Comparison of ENCODE assay signal across 21 cellular contexts in the genomic region with DNA sequence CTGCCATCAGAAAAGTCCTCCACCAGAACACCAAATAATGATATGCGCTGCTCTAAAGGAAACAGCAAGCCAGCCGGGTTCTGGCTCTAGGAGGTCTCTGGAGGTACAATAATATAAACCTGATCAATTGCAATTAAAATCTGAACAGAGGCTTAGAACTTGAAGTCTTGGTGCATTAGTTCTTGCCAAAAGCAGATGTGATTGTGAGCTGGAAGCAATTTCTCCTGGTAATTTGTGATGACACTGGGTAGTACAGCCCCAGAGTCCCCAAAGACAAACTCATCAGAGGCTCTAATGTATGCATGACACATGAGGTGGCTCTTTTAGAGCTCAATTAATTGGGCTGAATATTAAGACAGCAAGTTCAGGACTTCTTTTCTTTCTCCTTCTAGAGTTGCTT. TPM values are rescaled to one million over a fixed set of nuclear protein-coding genes. Genes with fewer than 3 reads are reported as not detected.
DNase-seq lines count a peak whose midpoint lies in the region; ATAC-seq and TF ChIP-seq lines count a peak whose summit lies in the region.
"Had no signal": no experiment of that assay in that cellular context is flagged by ENCODE, and none has a peak within 500 bp of the region (broad histone marks: within the 10 kb centered on the region; RNA-seq: fewer than 3 reads in every experiment).

No MANE protein-coding gene starts in this region.

- no peaks in the 10 kb centered on the region for H3K9me2 ChIP-seq in PC-9 (ENCODE audit: insufficient read depth)

- H3K36me3 Mint-ChIP-seq in WTC11 = peaks cover 3% of the 10 kb centered on the region; the same call in 1 of the 2 replicates
- no peaks in the 10 kb centered on the region for H3K36me3 Mint-ChIP-seq in glutamatergic neuron (ENCODE audit: unreplicated experiment)
- H3K36me3 Mint-ChIP-seq: activated naive CD8-positive, alpha-beta T cell treated with anti-CD3 and anti-CD28 coated beads for 36 hours had no signal

- peaks cover 0 to 34% (median 18%) of the 10 kb centered on the region in 12 donors for H3K4me1 ChIP-seq in heart left ventricle
- H3K4me1 ChIP-seq in smooth muscle cell (ENCODE audit: low read depth) = peaks cover 62% of the 10 kb centered on the region
- peaks cover 19% of the 10 kb centered on the region for H3K4me1 ChIP-seq in PC-9 (replicated peaks; ENCODE audit: insufficient read depth)
- H3K4me1 ChIP-seq: psoas muscle, vagina had no signal

- TF ChIP-seq POLR2A in heart left ventricle (IDR thresholded peaks at IDR 0.05) = no peak

- H3K27me3 Mint-ChIP-seq in WTC11 (ENCODE audit: low read depth) = no peaks in the 10 kb centered on the region
- H3K27me3 Mint-ChIP-seq in glutamatergic neuron (ENCODE audit: unreplicated experiment) = no peaks in the 10 kb centered on the region

- H3K9me3 Mint-ChIP-seq in WTC11 = no peaks in the 10 kb centered on the region
- H3K9me3 Mint-ChIP-seq in glutamatergic neuron (ENCODE audit: unreplicated experiment) = peaks cover 2% of the 10 kb centered on the region
- H3K9me3 Mint-ChIP-seq: activated CD4-positive, alpha-beta memory T cell treated with anti-CD3 and anti-CD28 coated beads, Interleukin-2, amount 10 ng/mL, durations not matched to agents 7 days and 5 days; activated naive CD8-positive, alpha-beta T cell treated with anti-CD3 and anti-CD28 coated beads for 36 hours; stimulated activated naive CD8-positive, alpha-beta T cell treated with anti-CD3 and anti-CD28 coated beads, Interleukin-15, Interleukin-2, amounts not matched to agents 100 ng/mL and 50 ng/mL, for 24 hours had no signal

- no TSS peak for BruUV-seq in PC-9 (replicated peaks; lab: Mats Ljungman, UMichigan)

- H3F3A ChIP-seq in smooth muscle cell (ENCODE audit: low read depth) (peaks cover 7% of the 10 kb centered on the region), PC-9 (ENCODE audit: insufficient read depth, low read depth) (peaks cover 7% of the 10 kb centered on the region; the same call in 1 of the 2 replicates)

- H3K36me3 ChIP-seq in heart left ventricle = no peaks in the 10 kb centered on the region
- no peaks in the 10 kb centered on the region for H3K36me3 ChIP-seq in smooth muscle cell (ENCODE audit: low read depth)
- H3K36me3 ChIP-seq in PC-9 (ENCODE audit: low read depth) = no peaks in the 10 kb centered on the region
- H3K36me3 ChIP-seq: HAP-1, SJSA1, vagina had no signal

- H3K79me2 ChIP-seq in smooth muscle cell (ENCODE audit: low read depth) (peaks cover 44% of the 10 kb centered on the region), PC-9 (ENCODE audit: low read depth) (no peaks in the 10 kb centered on the region)

- H3K4me1 Mint-ChIP-seq in WTC11 (peaks cover 52% of the 10 kb centered on the region), glutamatergic neuron (ENCODE audit: low read depth, unreplicated experiment) (peaks cover 21% of the 10 kb centered on the region)

- H2AFZ ChIP-seq in smooth muscle cell (ENCODE audit: low read depth) (peak overlapping the region; percentile 31), PC-9 (no peak overlapping the region)

- DNase-seq in heart left ventricle (no peak), Right ventricle myocardium superior (no peak), WTC11 (ENCODE audit: low spot score) (no peak), glutamatergic neuron (no peak), smooth muscle cell (lab: John Stamatoyannopoulos, UW; ENCODE audit: unreplicated experiment) (no peak), PC-9 (no peak), superior temporal gyrus (ENCODE audit: extremely low spot score) (no peak)
- DNase-seq: activated CD4-positive, alpha-beta memory T cell treated with anti-CD3 and anti-CD28 coated beads, Interleukin-2, amount 10 ng/mL, durations not matched to agents 7 days and 5 days; activated naive CD8-positive, alpha-beta T cell treated with anti-CD3 and anti-CD28 coated beads for 36 hours; activated T-cell treated with anti-CD3 and anti-CD28 coated beads, Interleukin-2, amount 50 U/mL, for 48 hours; cerebellar nuclear complex; KBM-7; kidney; NCI-H1092 treated with DMSO at 0.1 percent for 48 hours; NCI-H2171; psoas muscle had no signal

- H3K4me3 ChIP-seq in heart left ventricle (peak overlapping the region in 9 of 12 donors; percentile 29 to 85 (median 72)), smooth muscle cell (peak overlapping the region; percentile 77), PC-9 (no peak overlapping the region)
- H3K4me3 ChIP-seq: HAP-1, psoas muscle, SJSA1, vagina had no signal

- peaks cover 0 to 2% (median 0%) of the 10 kb centered on the region in 9 donors for H3K27me3 ChIP-seq in heart left ventricle
- no peaks in the 10 kb centered on the region for H3K27me3 ChIP-seq in smooth muscle cell (ENCODE audit: low read depth)
- no peaks in the 10 kb centered on the region for H3K27me3 ChIP-seq in PC-9 (ENCODE audit: insufficient read depth, low read depth)
- H3K27me3 ChIP-seq: SJSA1, vagina had no signal

- H3K4me2 ChIP-seq in smooth muscle cell (peak overlapping the region; percentile 96), PC-9 (no peak overlapping the region)

- H3K9me3 ChIP-seq in heart left ventricle = no peaks in the 10 kb centered on the region
- no peaks in the 10 kb centered on the region for H3K9me3 ChIP-seq in smooth muscle cell (replicated peaks; ENCODE audit: low read depth)
- no peaks in the 10 kb centered on the region; the same call in 1 of the 2 replicates for H3K9me3 ChIP-seq in PC-9 (ENCODE audit: insufficient read depth, low read depth)
- H3K9me3 ChIP-seq: HAP-1, psoas muscle, SJSA1, vagina had no signal

- H3K27ac ChIP-seq in heart left ventricle (peak overlapping the region in 8 of 12 donors; percentile 3 to 94 (median 66)), smooth muscle cell (ENCODE audit: low read depth) (no peak overlapping the region), PC-9 (no peak overlapping the region)
- H3K27ac ChIP-seq: psoas muscle, SJSA1, vagina had no signal

- no peak overlapping the region for H3K4me3 Mint-ChIP-seq in WTC11
- peak overlapping the region; percentile 91 for H3K4me3 Mint-ChIP-seq in glutamatergic neuron (ENCODE audit: unreplicated experiment)
- H3K4me3 Mint-ChIP-seq: activated CD4-positive, alpha-beta memory T cell treated with anti-CD3 and anti-CD28 coated beads, Interleukin-2, amount 10 ng/mL, durations not matched to agents 7 days and 5 days; activated naive CD8-positive, alpha-beta T cell treated with anti-CD3 and anti-CD28 coated beads for 36 hours; stimulated activated naive CD8-positive, alpha-beta T cell treated with anti-CD3 and anti-CD28 coated beads, Interleukin-15, Interleukin-2, amounts not matched to agents 100 ng/mL and 50 ng/mL, for 24 hours had no signal

- WGBS in heart left ventricle, 4 donors = 34 to 45% (median 39%) methylated on average over 2 of the region's 2 CpGs
- WGBS in smooth muscle cell (ENCODE audit: low lambda C conversion rate) = 49% methylated on average over 2 of the region's 2 CpGs

- POLR2A ChIA-PET in WTC11 (lab: Charles Lee) = interaction anchor here (0.6 kb wide), 1 partner anchor 21 kb away, joined by 3 read pairs; no protein-coding TSS in a partner anchor
- POLR2A ChIA-PET in PC-9 (lab: Charles Lee; ENCODE audit: unreplicated experiment) = no interaction called here

- H3K27ac Mint-ChIP-seq in WTC11 (peak overlapping the region; percentile 96), glutamatergic neuron (ENCODE audit: unreplicated experiment) (peak overlapping the region; percentile 81)
- H3K27ac Mint-ChIP-seq: activated CD4-positive, alpha-beta memory T cell treated with anti-CD3 and anti-CD28 coated beads, Interleukin-2, amount 10 ng/mL, durations not matched to agents 7 days and 5 days; activated naive CD8-positive, alpha-beta T cell treated with anti-CD3 and anti-CD28 coated beads for 36 hours; stimulated activated naive CD8-positive, alpha-beta T cell treated with anti-CD3 and anti-CD28 coated beads, Interleukin-15, Interleukin-2, amounts not matched to agents 100 ng/mL and 50 ng/mL, for 24 hours had no signal

- H4K20me1 ChIP-seq in smooth muscle cell (ENCODE audit: low read depth) (no peaks in the 10 kb centered on the region), PC-9 (ENCODE audit: insufficient read depth) (no peaks in the 10 kb centered on the region)

- TF ChIP-seq CTCF in heart left ventricle (IDR thresholded peaks at IDR 0.05) (no peak), WTC11 (IDR thresholded peaks at IDR 0.05) (no peak), glutamatergic neuron (IDR thresholded peaks at IDR 0.05; ENCODE audit: partially characterized antibody, unreplicated experiment) (no peak), smooth muscle cell (IDR thresholded peaks at IDR 0.05; ENCODE audit: borderline replicate concordance, insufficient read depth, poor library complexity, severe bottlenecking) (no peak), PC-9 (conservative IDR thresholded peaks at IDR 0.05) (no peak)

- CTCF ChIA-PET in WTC11 (lab: Charles Lee) = no interaction called here
- CTCF ChIA-PET in PC-9 (lab: Charles Lee) = no interaction called here

- intact Hi-C loops in heart left ventricle (cut with DNase I) (loop anchor here in 8 of 10 donors (5.0 to 10.0 kb wide), 4 partner anchors 209 to 471 kb away; no protein-coding TSS in a partner anchor), Right ventricle myocardium superior (cut with DNase I) (no loop called here), PC-9 (cut with micrococcal nuclease; ENCODE audit: unreplicated experiment) (loop anchor here (10.0 kb wide), 1 partner anchor 131 kb away; no protein-coding TSS in a partner anchor)

- H3K9ac ChIP-seq in smooth muscle cell (ENCODE audit: low read depth) = no peak overlapping the region

- no peak for ATAC-seq in heart left ventricle
- no peak for ATAC-seq in Right ventricle myocardium superior (ENCODE audit: poor library complexity)
- no peak for ATAC-seq in WTC11
- ATAC-seq in GM18520 (IDR thresholded peaks at IDR 0.05; ENCODE audit: unreplicated experiment) = no peak
- ATAC-seq: psoas muscle had no signal

RNA-seq across cellular contexts. Expression of a gene that starts 3.3 kb away (rescaled TPM):
- 100 to 1,000 TPM in 2 of 9 donors, 10 to 100 TPM in 7; 37.5 to 118 (median 91.7) TPM for total RNA-seq in heart left ventricle
- polyA plus RNA-seq in heart left ventricle = 10 to 100 TPM in 1 of 2 donors, 1 to 10 TPM in 1; 9.6 to 44.0 TPM
- total RNA-seq in Right ventricle myocardium superior = 25.7 TPM
- total RNA-seq in WTC11 (2021) = 74.9 to 81.4 TPM (median 76.6 TPM) in 3 replicates
- 51.8 TPM for total RNA-seq in glutamatergic neuron (ENCODE audit: unreplicated experiment)
- 27.8 and 37.5 TPM in 2 replicates for total RNA-seq in smooth muscle cell
- 18.2 and 24.3 TPM in 2 replicates for polyA plus RNA-seq in smooth muscle cell
- 4.3 and 9.0 TPM in 2 replicates for total RNA-seq in PC-9 (2021)

Comparison
In these comparisons a context has a peak if more than half of its experiments do, and no peak if none do; other contexts are left out.
1. H3K27ac ChIP-seq: peak in heart left ventricle (8 of 12); none in smooth muscle cell (single experiment) and PC-9 (single experiment).